8 cellular contexts compared by ENCODE assay signal in the genomic region with DNA sequence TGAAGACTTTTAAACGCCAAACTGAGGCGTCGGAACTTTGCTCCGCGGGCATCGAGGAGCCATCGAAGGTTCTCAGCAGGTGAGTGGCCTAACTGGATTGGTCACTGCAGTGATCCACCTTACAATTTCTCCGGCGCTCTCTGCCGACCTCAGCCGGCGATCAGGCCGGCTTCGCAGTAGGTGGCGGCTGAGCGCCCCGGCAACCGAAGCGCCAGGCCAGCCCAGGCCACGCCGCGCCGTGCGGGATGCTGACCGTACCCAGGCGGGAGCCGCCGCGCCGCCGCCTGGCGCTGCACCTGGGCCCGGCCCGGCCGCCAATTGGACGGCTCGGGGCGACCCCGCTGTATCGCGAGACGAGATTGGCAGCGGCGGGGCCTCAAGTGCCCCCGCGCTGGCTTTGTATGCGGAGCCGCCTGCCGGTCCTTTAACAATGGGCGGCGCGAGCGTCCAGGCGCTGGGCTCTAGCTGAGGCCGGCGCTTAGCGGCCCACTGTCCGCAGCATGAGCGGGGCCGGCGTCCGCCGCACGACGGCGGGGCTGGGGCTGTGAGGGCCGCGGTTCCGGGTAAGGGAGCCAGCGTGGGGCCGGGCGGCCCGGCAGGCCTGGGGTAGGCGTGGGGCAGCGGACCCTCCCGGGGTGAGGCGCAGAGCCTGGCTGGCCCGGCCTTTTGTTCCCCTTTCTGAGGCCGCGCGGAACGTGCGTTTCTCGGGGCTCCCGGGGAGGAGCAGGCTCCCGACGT. TPM values are rescaled to one million over a fixed set of nuclear protein-coding genes. Genes with fewer than 3 reads are reported as not detected.
DNase-seq lines count a peak whose midpoint lies in the region; ATAC-seq and TF ChIP-seq lines count a peak whose summit lies in the region.

TSS of gene CCNJ (plus strand) at position 427 of the 738 bp plus-strand sequence. CDS start 811 bp downstream, outside the sequence.

- H3K9me2 ChIP-seq in SU-DHL-6 (replicated peaks; ENCODE audit: insufficient read depth, low read length) = no peaks in the 10 kb centered on the region

- H3K4me3 ChIP-seq in SU-DHL-6 (ENCODE audit: insufficient read depth, low read length, poor library complexity, severe bottlenecking) (peak within 1 kb of the TSS; percentile 86), heart right ventricle (peak within 1 kb of the TSS; percentile 52 to 92 (median 84)), transverse colon (peak within 1 kb of the TSS; percentile 71 to 96 (median 84))

- H3K4me3 Mint-ChIP-seq in HFFc6 = peak within 1 kb of the TSS; percentile 95
- H3K4me3 Mint-ChIP-seq in activated naive CD8-positive, alpha-beta T cell treated with anti-CD3 and anti-CD28 coated beads, Interleukin-2, amount 50 U/mL, for 24 hours = peak within 1 kb of the TSS; percentile 91

- H3K4me1 ChIP-seq in heart right ventricle = peaks cover 0 to 28% (median 19%) of the 10 kb centered on the region in 9 donors
- H3K4me1 ChIP-seq in transverse colon = peaks cover 6 to 35% (median 17%) of the 10 kb centered on the region in 4 donors

- H3K27me3 ChIP-seq in SU-DHL-6 (ENCODE audit: low read length) (no peaks in the 10 kb centered on the region), heart right ventricle (no peaks in the 10 kb centered on the region), transverse colon (no peaks in the 10 kb centered on the region)

- peak within 1 kb of the TSS; percentile 83 for H3K4me2 ChIP-seq in SU-DHL-6 (ENCODE audit: low read depth, low read length, poor library complexity, severe bottlenecking)

- H3K9ac ChIP-seq in SU-DHL-6 (ENCODE audit: low read length) = peak within 1 kb of the TSS; percentile 85

- peaks cover 28% of the 10 kb centered on the region for H3K4me1 Mint-ChIP-seq in HFFc6 (ENCODE audit: low read depth)
- peaks cover 42% of the 10 kb centered on the region for H3K4me1 Mint-ChIP-seq in activated naive CD8-positive, alpha-beta T cell treated with anti-CD3 and anti-CD28 coated beads, Interleukin-2, amount 50 U/mL, for 24 hours

- H3F3A ChIP-seq in SU-DHL-6 (ENCODE audit: insufficient read depth) = no peaks in the 10 kb centered on the region

- peak within 1 kb of the TSS; percentile 90 for H3K27ac Mint-ChIP-seq in HFFc6
- H3K27ac Mint-ChIP-seq in activated naive CD8-positive, alpha-beta T cell treated with anti-CD3 and anti-CD28 coated beads, Interleukin-2, amount 50 U/mL, for 24 hours = peak within 1 kb of the TSS; percentile 75

- peak within 1 kb of the TSS; percentile 98 for H2AFZ ChIP-seq in SU-DHL-6 (ENCODE audit: low read depth, low read length, severe bottlenecking)

- peak; percentile 60 for TF ChIP-seq POLR2A in GM10847 (IDR thresholded peaks at IDR 0.05; ENCODE audit: extremely low read depth, insufficient read length)
- TF ChIP-seq POLR2A in transverse colon (IDR thresholded peaks at IDR 0.05) = peak; percentile 82

- H3K27ac ChIP-seq in SU-DHL-6 (ENCODE audit: low read depth, low read length) = peak within 1 kb of the TSS; percentile 46
- H3K27ac ChIP-seq in heart right ventricle = peak within 1 kb of the TSS in 9 of 10 donors; percentile 79 to 94 (median 89)
- peak within 1 kb of the TSS; percentile 88 to 95 (median 92) for H3K27ac ChIP-seq in transverse colon

- TF ChIP-seq EP300 in transverse colon (IDR thresholded peaks at IDR 0.05; ENCODE audit: low read depth) = no peak

- ATAC-seq in activated naive CD8-positive, alpha-beta T cell treated with anti-CD3 and anti-CD28 coated beads, Interleukin-2, amount 50 U/mL, for 24 hours = peak; percentile 95
- peak; percentile 96 to 99 (median 98) for ATAC-seq in heart right ventricle

- H4K20me1 ChIP-seq in SU-DHL-6 (ENCODE audit: low read depth, low read length) = no peaks in the 10 kb centered on the region

- in situ Hi-C loops in transverse colon (cut with MboI; ENCODE audit: low pct_ligation_motif_present in 1 of 4, low pct_unique_long_range_greater_than_20kb in 1 of 4, low sequenced_read_pairs in 3 of 4) = no loop called here

- DNase-seq in HFFc6 = peak; percentile 80
- peak; percentile 90 for DNase-seq in NAMALWA (ENCODE audit: low spot score)
- DNase-seq in activated naive CD8-positive, alpha-beta T cell treated with anti-CD3 and anti-CD28 coated beads, Interleukin-2, amount 50 U/mL, for 24 hours = peak; percentile 84
- DNase-seq in heart right ventricle = peak; percentile 90 to 91
- DNase-seq in pons (ENCODE audit: low spot score) = peak; percentile 79
- peak; percentile 91 for DNase-seq in transverse colon

- H3K9me3 Mint-ChIP-seq in HFFc6 = no peaks in the 10 kb centered on the region
- no peaks in the 10 kb centered on the region for H3K9me3 Mint-ChIP-seq in activated naive CD8-positive, alpha-beta T cell treated with anti-CD3 and anti-CD28 coated beads, Interleukin-2, amount 50 U/mL, for 24 hours

- H3K9me3 ChIP-seq in SU-DHL-6 (ENCODE audit: insufficient read depth, low read length) = no peaks in the 10 kb centered on the region
- H3K9me3 ChIP-seq in heart right ventricle = no peaks in the 10 kb centered on the region
- H3K9me3 ChIP-seq in transverse colon = no peaks in the 10 kb centered on the region

- intact Hi-C loops in heart right ventricle (cut with DNase I) = loop anchor here in 5 of 10 donors (1.0 to 10.0 kb wide), 8 partner anchors 44 to 349 kb away; partner anchors contain the start of genes ZNF518A (in 3 of the 5) and TCTN3 (in 1 of the 5)
- intact Hi-C loops in transverse colon (cut with DNase I; ENCODE audit: low total_unique reads) = no loop called here

- peaks cover 1% of the 10 kb centered on the region; the same call in 1 of the 2 replicates for H3K27me3 Mint-ChIP-seq in HFFc6 (ENCODE audit: insufficient read depth)
- peaks cover 3% of the 10 kb centered on the region for H3K27me3 Mint-ChIP-seq in activated naive CD8-positive, alpha-beta T cell treated with anti-CD3 and anti-CD28 coated beads, Interleukin-2, amount 50 U/mL, for 24 hours

- peaks cover 34% of the 10 kb centered on the region for H3K79me2 ChIP-seq in SU-DHL-6 (ENCODE audit: insufficient read depth, low read length)

- H3K36me3 ChIP-seq in SU-DHL-6 (ENCODE audit: low read length) = 0 out of 2 replicates have a peak, but pooled peaks cover 3% of the 10 kb centered on the region
- H3K36me3 ChIP-seq in heart right ventricle = peaks cover 0 to 18% (median 0%) of the 10 kb centered on the region in 9 donors
- no peaks in the 10 kb centered on the region for H3K36me3 ChIP-seq in transverse colon

- TF ChIP-seq CTCF in HFFc6 (IDR thresholded peaks at IDR 0.05) (peak; percentile 41; the same call in 1 of the 2 replicates), SU-DHL-6 (IDR thresholded peaks at IDR 0.05; ENCODE audit: insufficient read depth, low read length, poor library complexity, severe bottlenecking) (no peak), heart right ventricle (IDR thresholded peaks at IDR 0.05) (peak in 5 of 9 donors; percentile 22 to 51 (median 35)), transverse colon (IDR thresholded peaks at IDR 0.05) (peak in 3 of 5 experiments; percentile 12 to 36 (median 23))

- H3K36me3 Mint-ChIP-seq in HFFc6 (ENCODE audit: low read depth) = no peaks in the 10 kb centered on the region
- peaks cover 26% of the 10 kb centered on the region for H3K36me3 Mint-ChIP-seq in activated naive CD8-positive, alpha-beta T cell treated with anti-CD3 and anti-CD28 coated beads, Interleukin-2, amount 50 U/mL, for 24 hours (ENCODE audit: low read depth)

- WGBS in heart right ventricle, 2 donors = 1% methylated on average over 79 to 87 of the region's 87 CpGs
- WGBS in transverse colon (ENCODE audit: low coverage in 1 of 2), 2 donors = 1% methylated on average over 28 of the region's 87 CpGs; no CpG with 5 or more reads in 1 of the 2 donors

RNA-seq across cellular contexts. Expression of gene CCNJ, which starts in this region (rescaled TPM):
- total RNA-seq in HFFc6 (2021; fragmentation: NEBNext Ultra II Directional; extraction: Animal tissue kit (Norgen Biotek cat#: 25700)) = 1 to 10 TPM; 2.8 to 3.8 (median 3.2) TPM
- 1 to 10 TPM; 1.8 to 3.6 (median 2.8) TPM for total RNA-seq in heart right ventricle
- 1 to 10 TPM; 1.7 TPM for polyA plus RNA-seq in heart right ventricle
- total RNA-seq in transverse colon = 1 to 10 TPM in 3 of 4 donors, under 1 TPM in 1; 1.00 to 7.1 (median 5.6) TPM

Comparison
In these comparisons a context has a peak if more than half of its experiments do, and no peak if none do; other contexts are left out.
1. Peak in every context shown above with its lines: DNase-seq, ATAC-seq, H3K4me3 ChIP-seq and H3K27ac ChIP-seq.